Comparison of ENCODE assay signal across 8 cellular contexts in the genomic region with DNA sequence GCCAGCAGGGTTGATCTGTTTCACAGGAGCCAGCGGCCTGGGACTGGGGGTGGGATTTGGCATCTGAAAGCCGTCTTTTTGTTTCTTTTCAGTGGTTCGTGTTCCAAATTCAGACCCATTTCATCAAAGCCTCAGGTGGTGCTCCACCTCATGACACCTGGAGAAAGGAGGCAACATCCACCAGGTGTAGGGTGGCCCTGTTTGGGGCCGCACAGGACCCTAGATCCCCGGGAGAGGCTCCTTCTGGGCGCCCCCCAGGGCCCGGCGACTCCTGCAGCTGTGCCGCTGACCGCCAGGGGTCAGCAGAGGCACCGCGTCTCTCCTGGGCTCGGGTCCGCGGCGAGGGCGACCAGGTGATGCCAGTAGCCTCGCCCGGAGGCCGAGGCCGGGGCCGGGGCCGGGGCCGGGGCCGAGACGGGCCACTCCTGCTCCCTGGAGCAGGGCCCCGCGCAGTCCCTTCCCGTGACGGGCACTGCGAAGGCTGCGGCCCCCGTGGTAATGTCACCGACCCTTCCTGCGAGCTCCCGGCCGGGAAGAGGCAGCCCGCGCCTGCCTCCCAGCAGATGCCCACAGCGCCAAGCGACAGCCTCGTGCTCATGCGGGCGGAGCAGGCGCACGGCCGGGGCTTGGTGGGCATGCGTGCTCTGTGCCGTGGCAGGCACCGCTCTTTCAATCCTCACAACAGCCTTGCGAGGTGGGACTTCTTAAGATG.
DNase-seq lines count a peak whose midpoint lies in the region; ATAC-seq, FAIRE-seq and TF ChIP-seq lines count a peak whose summit lies in the region.

No MANE protein-coding gene starts in this region.

- H3K4me3 ChIP-seq in HUES64 (ENCODE audit: low read length): 0 out of 2 replicates have a peak overlapping the region, but pooled peaks have one; percentile 4
- no peak overlapping the region for H3K4me3 ChIP-seq in fibroblast of lung (replicated peaks in 1 of 4; ENCODE audit: control extremely low read depth in 1 of 4, insufficient read depth in 1 of 4, low read depth in 3 of 4, low read length in 4 of 4)

- H3K27ac Mint-ChIP-seq in neural crest cell (ENCODE audit: unreplicated experiment): no peak overlapping the region

- DNase-seq in activated CD4-positive, CD25-positive, alpha-beta regulatory T cell treated with anti-CD3 and anti-CD28 coated beads, Interleukin-2, amount 50 U/mL, for 72 hours: peak; percentile 52
- DNase-seq in activated CD4-positive, alpha-beta T cell treated with anti-CD3 and anti-CD28 coated beads, Interleukin-2, amount 50 U/mL, for 1 hour: peak; percentile 44
- DNase-seq in fibroblast of lung (ENCODE audit: low read depth in 2 of 2) (peak in 1 of 2 donors; percentile 9), neural crest cell (ENCODE audit: low read depth, low spot score) (peak; percentile 61), urothelium cell line (ENCODE audit: low spot score) (peak; percentile 86)

- no peaks in the 10 kb centered on the region for H3K9me3 Mint-ChIP-seq in neural crest cell

- H2AFZ ChIP-seq in fibroblast of lung (ENCODE audit: low read length): no peak overlapping the region

- no peaks in the 10 kb centered on the region for H3K79me2 ChIP-seq in fibroblast of lung (ENCODE audit: control insufficient read depth, insufficient read depth, low read length)

- TF ChIP-seq CTCF in fibroblast of lung (conservative IDR thresholded peaks at IDR 0.05 in 1 of 2, IDR thresholded peaks at IDR 0.05 in 1 of 2; ENCODE audit: low read depth in 1 of 2, low read length in 2 of 2) (peak; percentile 61 to 67), neural crest cell (conservative IDR thresholded peaks at IDR 0.05) (peak; percentile 94)

- H3K4me1 ChIP-seq in HUES64 (ENCODE audit: insufficient read depth, low read length): peaks cover 12% of the 10 kb centered on the region; the same call in 1 of the 2 replicates
- H3K4me1 ChIP-seq in fibroblast of lung (ENCODE audit: control insufficient read depth, extremely low read depth, insufficient read depth, low read length): no peaks in the 10 kb centered on the region

- H3K9ac ChIP-seq in HUES64 (ENCODE audit: low read depth, low read length) (no peak overlapping the region), fibroblast of lung (ENCODE audit: insufficient read depth, low read length) (no peak overlapping the region)

- H3K27me3 Mint-ChIP-seq in neural crest cell (ENCODE audit: low read depth): no peaks in the 10 kb centered on the region

- ATAC-seq in activated CD4-positive, CD25-positive, alpha-beta regulatory T cell treated with anti-CD3 and anti-CD28 coated beads, Interleukin-2, amount 50 U/mL, for 24 hours: no peak
- no peak for ATAC-seq in GM21528 (IDR thresholded peaks at IDR 0.05; ENCODE audit: low FRiP score, unreplicated experiment)

- H3K4me3 Mint-ChIP-seq in neural crest cell: no peak overlapping the region

- peak overlapping the region; percentile 35 for H3K4me2 ChIP-seq in fibroblast of lung (ENCODE audit: extremely low read depth, insufficient read depth, low read length)

- H3K27me3 ChIP-seq in HUES64 (ENCODE audit: insufficient read depth, low read length): no peaks in the 10 kb centered on the region
- no peaks in the 10 kb centered on the region for H3K27me3 ChIP-seq in fibroblast of lung (ENCODE audit: control insufficient read depth, insufficient read depth, low read length)

- 40% methylated on average over 51 of the region's 51 CpGs for WGBS in HUES64

- no peaks in the 10 kb centered on the region for H4K20me1 ChIP-seq in fibroblast of lung (ENCODE audit: control insufficient read depth, extremely low read depth, insufficient read depth, low read length)

- FAIRE-seq in urothelium cell line (lab: Jason Lieb, UNC): no peak

- H3K36me3 ChIP-seq in HUES64 (ENCODE audit: insufficient read depth, low read length): peaks cover 3% of the 10 kb centered on the region; the same call in 1 of the 2 replicates
- no peaks in the 10 kb centered on the region for H3K36me3 ChIP-seq in fibroblast of lung (ENCODE audit: control insufficient read depth, insufficient read depth, low read length)

- peaks cover 3% of the 10 kb centered on the region for H3K36me3 Mint-ChIP-seq in neural crest cell (ENCODE audit: low read depth)

- H3K9me3 ChIP-seq in HUES64 (ENCODE audit: insufficient read depth, low read depth, low read length) (no peaks in the 10 kb centered on the region), fibroblast of lung (ENCODE audit: control insufficient read depth, insufficient read depth, low read depth, low read length) (no peaks in the 10 kb centered on the region)

- H3K27ac ChIP-seq in HUES64 (ENCODE audit: low read depth, low read length) (no peak overlapping the region), fibroblast of lung (ENCODE audit: insufficient read depth, low read length) (no peak overlapping the region)

- peaks cover 16% of the 10 kb centered on the region for H3K4me1 Mint-ChIP-seq in neural crest cell
